In genomic region chr17:76405967-76406647, GRCh38 we compare ENCODE assay signal across 10 cellular contexts.
DNase-seq lines count a peak whose midpoint lies in the region; ATAC-seq lines count a peak whose summit lies in the region.
"Had no signal": no experiment of that assay in that cellular context is flagged by ENCODE, and none has a peak within 500 bp of the region (broad histone marks: within the 10 kb centered on the region; RNA-seq: fewer than 3 reads in every experiment).

No MANE protein-coding gene starts in this region.

- ATAC-seq in effector memory CD8-positive, alpha-beta T cell (replicated peaks) = peak; percentile 24
- peak; percentile 86 for ATAC-seq in stimulated activated memory B cell treated with anti-CD40 and anti-IgM and Interleukin-4, amounts not matched to agents 10 μg/mL and 1 μg/mL and 100 μg/mL, for 72 hours
- ATAC-seq in HG03354 (IDR thresholded peaks at IDR 0.05; ENCODE audit: poor library complexity, severe bottlenecking, unreplicated experiment) = no peak
- ATAC-seq: activated CD4-positive, CD25-positive, alpha-beta regulatory T cell treated with anti-CD3 and anti-CD28 coated beads, Interleukin-2, amount 50 U/mL, for 24 hours had no signal

- H3K36me3 Mint-ChIP-seq in effector memory CD8-positive, alpha-beta T cell (ENCODE audit: insufficient read depth) = peaks cover 29% of the 10 kb centered on the region
- peaks cover 45% of the 10 kb centered on the region for H3K36me3 Mint-ChIP-seq in stimulated activated memory B cell treated with anti-CD40 and anti-IgM and Interleukin-4, amounts not matched to agents 10 μg/mL and 1 μg/mL and 100 μg/mL, for 72 hours

- no peaks in the 10 kb centered on the region for H3K9me3 Mint-ChIP-seq in effector memory CD8-positive, alpha-beta T cell
- no peaks in the 10 kb centered on the region for H3K9me3 Mint-ChIP-seq in stimulated activated memory B cell treated with anti-CD40 and anti-IgM and Interleukin-4, amounts not matched to agents 10 μg/mL and 1 μg/mL and 100 μg/mL, for 72 hours
- H3K9me3 Mint-ChIP-seq: brain, HFFc6 had no signal

- H3K4me1 Mint-ChIP-seq in effector memory CD8-positive, alpha-beta T cell (ENCODE audit: low read depth in 2 of 2) = peaks cover 6 to 17% of the 10 kb centered on the region in 2 donors
- H3K4me1 Mint-ChIP-seq in stimulated activated memory B cell treated with anti-CD40 and anti-IgM and Interleukin-4, amounts not matched to agents 10 μg/mL and 1 μg/mL and 100 μg/mL, for 72 hours = peaks cover 51% of the 10 kb centered on the region

- DNase-seq in NAMALWA (ENCODE audit: low spot score) (peak; percentile 80), NCI-H524 treated with DMSO at 0.1 percent for 48 hours (lab: John Stamatoyannopoulos, UW) (peak; percentile 92), middle frontal gyrus (ENCODE audit: extremely low spot score, low spot score) (no peak)
- DNase-seq in effector memory CD8-positive, alpha-beta T cell = no peak
- no peak for DNase-seq in stimulated activated CD4-positive, alpha-beta T cell treated with anti-CD3 and anti-CD28 coated beads, Interleukin-2, amount 100 ng/mL, for 24 hours
- DNase-seq: HFFc6 had no signal

- H3K27ac Mint-ChIP-seq in effector memory CD8-positive, alpha-beta T cell = no peak overlapping the region
- peak overlapping the region; percentile 80 for H3K27ac Mint-ChIP-seq in stimulated activated memory B cell treated with anti-CD40 and anti-IgM and Interleukin-4, amounts not matched to agents 10 μg/mL and 1 μg/mL and 100 μg/mL, for 72 hours
- H3K27ac Mint-ChIP-seq: HFFc6 had no signal

- no peaks in the 10 kb centered on the region for H3K27me3 Mint-ChIP-seq in effector memory CD8-positive, alpha-beta T cell
- H3K27me3 Mint-ChIP-seq in stimulated activated memory B cell treated with anti-CD40 and anti-IgM and Interleukin-4, amounts not matched to agents 10 μg/mL and 1 μg/mL and 100 μg/mL, for 72 hours = no peaks in the 10 kb centered on the region
- H3K27me3 Mint-ChIP-seq: brain had no signal

- no peak overlapping the region for H3K4me3 Mint-ChIP-seq in effector memory CD8-positive, alpha-beta T cell
- H3K4me3 Mint-ChIP-seq in stimulated activated memory B cell treated with anti-CD40 and anti-IgM and Interleukin-4, amounts not matched to agents 10 μg/mL and 1 μg/mL and 100 μg/mL, for 72 hours = peak overlapping the region; percentile 60
- H3K4me3 Mint-ChIP-seq: brain, HFFc6 had no signal

Comparison
In these comparisons a context has a peak if more than half of its experiments do, and no peak if none do; other contexts are left out.
1. DNase-seq: peak in NAMALWA (single experiment) and NCI-H524 treated with DMSO at 0.1 percent for 48 hours (single experiment); none in effector memory CD8-positive, alpha-beta T cell (0 of 3), middle frontal gyrus (single experiment) and stimulated activated CD4-positive, alpha-beta T cell treated with anti-CD3 and anti-CD28 coated beads, Interleukin-2, amount 100 ng/mL, for 24 hours (0 of 2).